31 cellular contexts compared by ENCODE assay signal in the genomic region with DNA sequence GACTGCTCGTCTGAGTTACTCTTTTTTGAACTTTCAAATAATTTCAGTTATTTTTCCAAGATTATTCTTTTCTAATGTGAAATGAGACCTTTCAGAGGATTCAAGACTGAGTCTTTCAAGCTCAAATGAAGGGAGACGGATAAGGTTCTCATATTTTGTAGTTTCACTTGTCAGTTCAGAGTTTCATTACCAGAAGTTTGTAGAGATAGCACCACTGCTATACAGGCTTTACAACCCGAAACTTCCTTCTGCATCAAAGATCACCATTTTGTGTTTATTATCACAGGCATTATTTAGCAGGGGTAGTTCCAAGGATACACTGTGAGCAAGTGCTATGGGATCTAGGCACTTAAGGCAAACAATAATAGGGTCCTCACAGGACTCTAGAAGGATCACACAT.
"Had no signal": no experiment of that assay in that cellular context is flagged by ENCODE, and none has a peak within 500 bp of the region (broad histone marks: within the 10 kb centered on the region; RNA-seq: fewer than 3 reads in every experiment).

No MANE protein-coding gene starts in this region.

- H3K27me3 ChIP-seq: SJCRH30 had no signal

- H2AFZ ChIP-seq: PC-9 had no signal

- H3K4me2 ChIP-seq: PC-9 had no signal

- H3K9me3 ChIP-seq: SJCRH30 had no signal

- H3K27ac ChIP-seq: PC-9, RWPE1, SJCRH30, SK-N-MC had no signal

- H3K36me3 ChIP-seq: SJCRH30 had no signal

- H3K4me3 ChIP-seq: PC-9, SJCRH30, SK-N-MC had no signal

- DNase-seq: Kasumi-1, KG1, NCI-H1048, NCI-H1092 treated with DMSO at 0.1 percent for 48 hours, NCI-H1105 treated with DMSO at 0.1 percent for 48 hours, NCI-H1417, NCI-H1436, NCI-H146, NCI-H1694, NCI-H187, NCI-H1930, NCI-H2029 treated with DMSO at 0.1 percent for 48 hours, NCI-H2081 treated with DMSO at 0.1 percent for 48 hours, NCI-H2107, NCI-H2171, NCI-H226, NCI-H446 treated with DMSO at 0.1 percent for 48 hours, NCI-H510A, NCI-H524, NCI-H526, NCI-H69, NCI-H748 treated with DMSO at 0.1 percent for 48 hours, NCI-H82, PC-9, SHP77, SIG-M5, SJCRH30, SW 1271, T-helper 1 cell had no signal
